ENCODE assay signal across 29 cellular contexts in genomic region chr2:214389334-214389733, GRCh38. TPM values are rescaled to one million over a fixed set of nuclear protein-coding genes. Genes with fewer than 3 reads are reported as not detected.
"Had no signal": no experiment of that assay in that cellular context is flagged by ENCODE, and none has a peak within 500 bp of the region (broad histone marks: within the 10 kb centered on the region; RNA-seq: fewer than 3 reads in every experiment).

No MANE protein-coding gene starts in this region.

- H3K9me3 ChIP-seq: stomach, suprapubic skin, testis, thoracic aorta, thyroid gland, tibial artery, tibial nerve, transverse colon, upper lobe of left lung, upper lobe of right lung, uterus, vagina had no signal

- H3K4me3 ChIP-seq: stomach, suprapubic skin, testis, thoracic aorta, thyroid gland, tibial artery, tibial nerve, transverse colon, upper lobe of left lung, upper lobe of right lung, uterus, vagina had no signal

- H3K4me1 ChIP-seq: stomach, suprapubic skin, thyroid gland, tibial artery, tibial nerve, transverse colon, upper lobe of left lung, upper lobe of right lung, uterus, vagina had no signal

- H3K27me3 ChIP-seq: stomach, suprapubic skin, testis, thyroid gland, tibial artery, tibial nerve, transverse colon, upper lobe of left lung, upper lobe of right lung, uterus, vagina had no signal

- H3K36me3 ChIP-seq: stomach, suprapubic skin, thoracic aorta, thyroid gland, tibial artery, tibial nerve, transverse colon, upper lobe of left lung, upper lobe of right lung, uterus, vagina had no signal

- H3K27ac ChIP-seq: stomach, suprapubic skin, testis, thoracic aorta, thyroid gland, tibial artery, tibial nerve, transverse colon, upper lobe of left lung, upper lobe of right lung, uterus, vagina had no signal

- DNase-seq: stimulated activated CD4-positive, alpha-beta T cell treated with anti-CD3 and anti-CD28 coated beads, Interleukin-2, amount 100 ng/mL, for 48 hours; stimulated activated CD4-positive, alpha-beta T cell treated with anti-CD3 and anti-CD28 coated beads, Interleukin-4, amount 100 ng/mL, for 1 hour; stimulated activated CD4-positive, alpha-beta T cell treated with anti-CD3 and anti-CD28 coated beads, Interleukin-4, amount 100 ng/mL, for 24 hours; stimulated activated CD4-positive, alpha-beta T cell treated with anti-CD3 and anti-CD28 coated beads, Interleukin-4, amount 100 ng/mL, for 4 hours; stimulated activated CD8-positive, alpha-beta memory T cell treated with anti-CD3 and anti-CD28 coated beads, Interleukin-4, amount 100 ng/mL, for 48 hours; stimulated activated naive B cell treated with anti-CD40 and anti-IgM and Interleukin-4, amounts not matched to agents 10 μg/mL and 1 μg/mL and 100 μg/mL, for 72 hours; stimulated activated naive CD4-positive, alpha-beta T cell; stimulated activated naive CD4-positive, alpha-beta T cell treated with Interleukin-2 at 50 U/mL for 16 hours; stimulated activated naive CD8-positive, alpha-beta T cell treated with anti-CD3 and anti-CD28 coated beads, Interleukin-15, amount 100 ng/mL, for 72 hours; stimulated activated naive CD8-positive, alpha-beta T cell treated with anti-CD3 and anti-CD28 coated beads, Interleukin-15, Interleukin-2, amounts not matched to agents 100 U/mL and 50 U/mL, for 24 hours; stomach; substantia nigra; testis; thyroid gland; tibial artery; transverse colon; trophoblast cell; upper lobe of left lung; upper lobe of right lung; uterus had no signal

- ATAC-seq: stimulated activated effector memory CD8-positive, alpha-beta T cell treated with anti-CD3 and anti-CD28 coated beads, Interleukin-12 subunit alpha, Interleukin-12 subunit beta, amount 100 ng/mL, for 72 hours; stimulated activated memory B cell treated with anti-CD40 and anti-IgM and Interleukin-4, amounts not matched to agents 10 μg/mL and 1 μg/mL and 100 μg/mL, for 72 hours; stimulated activated naive B cell treated with anti-CD40 and anti-IgM and Interleukin-4, amounts not matched to agents 10 μg/mL and 1 μg/mL and 100 μg/mL, for 72 hours; stimulated activated naive CD8-positive, alpha-beta T cell treated with anti-CD3 and anti-CD28 coated beads, Interleukin-15, amount 100 ng/mL, for 72 hours; stimulated activated naive CD8-positive, alpha-beta T cell treated with anti-CD3 and anti-CD28 coated beads, Interleukin-15, Interleukin-2, amounts not matched to agents 100 U/mL and 50 U/mL, for 24 hours; upper lobe of right lung had no signal

RNA-seq across cellular contexts. Expression of gene VWC2L, which starts 21.5 kb away (rescaled TPM):
- total RNA-seq: subcutaneous adipose tissue, suprapubic skin, thyroid gland, tibial nerve, upper lobe of right lung, ureter, urinary bladder, vagina had no signal
- polyA plus RNA-seq: stomach, urinary bladder had no signal
